In the genomic region with DNA sequence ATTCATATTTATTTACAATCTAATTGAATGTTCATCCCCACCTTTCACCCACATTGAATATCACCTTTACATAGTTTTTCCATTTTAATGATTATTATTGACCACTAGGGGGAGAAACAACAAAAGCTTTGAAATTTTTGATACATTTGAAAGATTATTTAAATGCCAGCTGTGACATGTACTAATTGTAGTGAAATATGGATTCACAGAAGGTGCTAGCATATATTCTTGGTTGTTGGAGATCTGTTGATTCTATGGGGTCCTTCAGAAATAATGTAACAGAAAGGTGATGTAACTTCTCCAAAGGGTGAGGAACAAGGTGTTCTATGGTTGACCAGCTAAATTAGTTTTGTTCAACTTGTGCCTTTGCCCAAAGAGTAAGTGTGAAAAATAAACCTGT, we compare ENCODE assay signal across 9 cellular contexts. TPM values are rescaled to one million over a fixed set of nuclear protein-coding genes. Genes with fewer than 3 reads are reported as not detected.
DNase-seq lines count a peak whose midpoint lies in the region; ATAC-seq, FAIRE-seq and TF ChIP-seq lines count a peak whose summit lies in the region.
"Had no signal": no experiment of that assay in that cellular context is flagged by ENCODE, and none has a peak within 500 bp of the region (broad histone marks: within the 10 kb centered on the region; RNA-seq: fewer than 3 reads in every experiment).

No MANE protein-coding gene starts in this region.

- TF ChIP-seq CTCF in LNCaP clone FGC (IDR thresholded peaks at IDR 0.05; ENCODE audit: control insufficient read depth, extremely low read depth, insufficient read depth) (peak; percentile 33), omental fat pad (IDR thresholded peaks at IDR 0.05) (no peak)

- H3K4me3 ChIP-seq in LNCaP clone FGC (ENCODE audit: low read depth, low read length) = no peak overlapping the region
- H3K4me3 ChIP-seq: lung had no signal

- FAIRE-seq in TTC549 (lab: Jason Lieb, UNC) (peak; percentile 83), islet of Langerhans (lab: Jason Lieb, UNC) (peak; percentile 93)

- ATAC-seq in GM18520 (IDR thresholded peaks at IDR 0.05; ENCODE audit: unreplicated experiment) (no peak), omental fat pad (ENCODE audit: low FRiP score) (no peak)

- DNase-seq in DMS114 treated with DMSO at 0.1 percent for 48 hours (lab: John Stamatoyannopoulos, UW; ENCODE audit: unreplicated experiment) = peak; percentile 18
- DNase-seq in LNCaP clone FGC (ENCODE audit: low read depth) = peak; percentile 6
- DNase-seq in NCI-H128 (lab: John Stamatoyannopoulos, UW; ENCODE audit: unreplicated experiment) = no peak
- no peak for DNase-seq in NK-92 (lab: John Stamatoyannopoulos, UW; ENCODE audit: unreplicated experiment)
- no peak for DNase-seq in omental fat pad (ENCODE audit: low spot score)

RNA-seq across cellular contexts. Expression of gene GPR33, which starts 22.4 kb away (rescaled TPM):
- not detected for total RNA-seq in omental fat pad
- total RNA-seq: lung had no signal

RNA-seq across cellular contexts. Expression of gene NUBPL, which starts 51.0 kb away (rescaled TPM):
- 10 to 100 TPM in 2 of 4 donors, 1 to 10 TPM in 2; 9.0 to 12.9 (median 10.9) TPM for total RNA-seq in omental fat pad

RNA-seq across cellular contexts. Expression of gene DTD2, which starts 52.9 kb away (rescaled TPM):
- 10 to 100 TPM; 25.1 to 54.4 (median 35.9) TPM for total RNA-seq in omental fat pad

Comparison
In these comparisons a context has a peak if more than half of its experiments do, and no peak if none do; other contexts are left out.
1. DNase-seq: peak in DMS114 treated with DMSO at 0.1 percent for 48 hours (single experiment) and LNCaP clone FGC (single experiment); none in NCI-H128 (single experiment), NK-92 (single experiment) and omental fat pad (single experiment).